Comparison of ENCODE assay signal across 8 cellular contexts in genomic region chr15:50424066-50424890, GRCh38. TPM values are rescaled to one million over a fixed set of nuclear protein-coding genes. Genes with fewer than 3 reads are reported as not detected.
A peak's percentile ranks its signal among the peaks of the same experiment; 100 is the strongest.
DNase-seq lines count a peak whose midpoint lies in the region; ATAC-seq, FAIRE-seq and TF ChIP-seq lines count a peak whose summit lies in the region.

Gene USP8 (plus strand): TSS chr15:50424405. CDS start chr15:50439074, 14,669 bp downstream.

- H3K36me3 Mint-ChIP-seq in CD14-positive monocyte, result peaks cover 11 to 14% of the 10 kb centered on the region in 2 donors

- ATAC-seq in GM19397 (IDR thresholded peaks at IDR 0.05; ENCODE audit: unreplicated experiment), result peak; percentile 99
- ATAC-seq in HG03571 (IDR thresholded peaks at IDR 0.05; ENCODE audit: unreplicated experiment), result peak; percentile 93
- peak; percentile 96 for ATAC-seq in HepG2

- H3K79me2 ChIP-seq in HepG2 (ENCODE audit: insufficient read depth, low read length), result peaks cover 48% of the 10 kb centered on the region

- peak within 1 kb of the TSS; percentile 98 to 99 (median 99) for H3K27ac Mint-ChIP-seq in CD14-positive monocyte

- H4K20me1 ChIP-seq in HepG2 (ENCODE audit: insufficient read depth, low read length), result peaks cover 11% of the 10 kb centered on the region; the same call in 1 of the 2 replicates

- peaks cover 0 to 3% (median 0%) of the 10 kb centered on the region in 3 donors for H3K27me3 Mint-ChIP-seq in CD14-positive monocyte (ENCODE audit: low read depth in 3 of 3)

- DNase-seq in CD14-positive monocyte (ENCODE audit: low spot score), result peak; percentile 94
- peak; percentile 100 for DNase-seq in NCI-H82 (lab: John Stamatoyannopoulos, UW)
- peak; percentile 95 to 96 for DNase-seq in activated CD4-positive, alpha-beta T cell treated with anti-CD3 and anti-CD28 coated beads, Interleukin-2, amount 50 U/mL, for 48 hours
- DNase-seq in dermis microvascular lymphatic vessel endothelial cell (ENCODE audit: low read depth in 2 of 2), result peak; percentile 85 to 95
- DNase-seq in HepG2 (ENCODE audit: low spot score), result peak; percentile 97
- peak; percentile 94 for DNase-seq in stimulated activated CD4-positive, alpha-beta T cell treated with anti-CD3 and anti-CD28 coated beads, Interleukin-4, amount 100 ng/mL, for 1 hour

- H3K4me2 ChIP-seq in HepG2 (ENCODE audit: low read depth, low read length), result peak within 1 kb of the TSS; percentile 76

- TF ChIP-seq RAD21 in HepG2 (CRISPR knock-in tag; IDR thresholded peaks at IDR 0.05), result no peak

- peak; percentile 80 for FAIRE-seq in HepG2 (lab: Jason Lieb, UNC)

- no peak for TF ChIP-seq EP300 in HepG2 (IDR thresholded peaks at IDR 0.05; ENCODE audit: low read depth in 2 of 2, low read length in 2 of 2)
- no peak; the same call in 1 of the 2 replicates for TF ChIP-seq EP300 in HepG2 (CRISPR knock-in tag; IDR thresholded peaks at IDR 0.05; ENCODE audit: borderline replicate concordance)

- no peaks in the 10 kb centered on the region; a peak in 1 of 5 replicates for H3K27me3 ChIP-seq in HepG2 (ENCODE audit: control insufficient read depth in 1 of 2, insufficient read depth in 2 of 2, low read length in 2 of 2)

- no peaks in the 10 kb centered on the region for H3K9me3 Mint-ChIP-seq in CD14-positive monocyte

- BruUV-seq in HepG2 (replicated peaks; lab: Mats Ljungman, UMichigan), result TSS peak; percentile 85

- peak within 1 kb of the TSS; percentile 68 to 86 (median 80) for H3K4me3 ChIP-seq in HepG2 (replicated peaks in 1 of 3; ENCODE audit: insufficient read depth in 1 of 3, low read depth in 2 of 3, low read length in 3 of 3)

- POLR2A ChIA-PET in HepG2 (lab: Yijun Ruan, JAX), result interaction anchor here (0.8 to 4.1 kb wide), 12 partner anchors 8 to 1254 kb away, joined by 3 to 62 read pairs (median 3); partner anchors contain the start of genes GABPB1 and GALK2

- no peak within 1 kb of the TSS for H2AFZ ChIP-seq in HepG2 (ENCODE audit: low read length)

- in situ Hi-C loops in HepG2 (cut with HindIII; ENCODE audit: extremely low pct_ligation_motif_present, low pct_unique_long_range_greater_than_20kb), result no loop called here

- WGBS in HepG2 (ENCODE audit: low lambda C conversion rate), result 2% methylated on average over 24 of the region's 55 CpGs

- CTCF ChIA-PET in HepG2 (lab: Yijun Ruan, JAX; ENCODE audit: low intra/inter-chr PET ratio, low total read pairs), result no interaction called here

- peaks cover 28% of the 10 kb centered on the region for H3K4me1 Mint-ChIP-seq in CD14-positive monocyte

- peaks cover 0 to 4% of the 10 kb centered on the region in 2 experiments; a peak in 2 of 5 replicates for H3K36me3 ChIP-seq in HepG2 (replicated peaks in 1 of 2; ENCODE audit: control insufficient read depth in 1 of 2, insufficient read depth in 2 of 2, low read length in 2 of 2)

- H3K27ac ChIP-seq in HepG2 (ENCODE audit: extremely low read length, insufficient read depth, low read length), result peak within 1 kb of the TSS; percentile 89

- TF ChIP-seq POLR2A in HepG2 (IDR thresholded peaks at IDR 0.05; ENCODE audit: insufficient read depth in 1 of 2, low read depth in 2 of 2, low read length in 2 of 2), result peak; percentile 94 to 98

- intact Hi-C loops in CD14-positive monocyte (cut with micrococcal nuclease) (loop anchor here (5.0 kb wide), 1 partner anchor 72 kb away; no protein-coding TSS in a partner anchor), HepG2 (cut with micrococcal nuclease; ENCODE audit: unreplicated experiment) (loop anchor here (1.0 to 5.0 kb wide), 3 partner anchors 65 to 483 kb away; partner anchors contain the start of genes AP4E1 and GABPB1)

- peak within 1 kb of the TSS; percentile 89 for H3K9ac ChIP-seq in HepG2 (ENCODE audit: insufficient read depth, low read depth, low read length)

- TF ChIP-seq CTCF in CD14-positive monocyte (IDR thresholded peaks at IDR 0.05), result no peak
- no peak for TF ChIP-seq CTCF in HepG2 (CRISPR knock-in tag; IDR thresholded peaks at IDR 0.05)

- H3K9me3 ChIP-seq in HepG2 (ENCODE audit: low read length), result no peaks in the 10 kb centered on the region

- peak within 1 kb of the TSS; percentile 92 to 97 for H3K4me3 Mint-ChIP-seq in CD14-positive monocyte

- H3K4me1 ChIP-seq in HepG2 (ENCODE audit: insufficient read depth, low read length), result peaks cover 50% of the 10 kb centered on the region

TF ChIP-seq in HepG2, 621 proteins besides CTCF, POLR2A, EP300 and RAD21 (continues in another document):
- TF ChIP-seq PCBP1 (IDR thresholded peaks at IDR 0.05; ENCODE audit: borderline replicate concordance, low read depth, low read length), result peak; percentile 50; the same call in 1 of the 2 replicates
- peak; percentile 9; the same call in 1 of the 2 replicates for TF ChIP-seq IRF9 (CRISPR knock-in tag; IDR thresholded peaks at IDR 0.05; ENCODE audit: borderline replicate concordance)
- no peak for TF ChIP-seq ZNF367 (CRISPR knock-in tag; IDR thresholded peaks at IDR 0.05; ENCODE audit: borderline replicate concordance)
- 0 out of 2 replicates have a peak, but pooled peaks have one; percentile 69 for TF ChIP-seq ZNF724P (CRISPR knock-in tag; IDR thresholded peaks at IDR 0.05; ENCODE audit: borderline replicate concordance)
- TF ChIP-seq, protein P1, sequence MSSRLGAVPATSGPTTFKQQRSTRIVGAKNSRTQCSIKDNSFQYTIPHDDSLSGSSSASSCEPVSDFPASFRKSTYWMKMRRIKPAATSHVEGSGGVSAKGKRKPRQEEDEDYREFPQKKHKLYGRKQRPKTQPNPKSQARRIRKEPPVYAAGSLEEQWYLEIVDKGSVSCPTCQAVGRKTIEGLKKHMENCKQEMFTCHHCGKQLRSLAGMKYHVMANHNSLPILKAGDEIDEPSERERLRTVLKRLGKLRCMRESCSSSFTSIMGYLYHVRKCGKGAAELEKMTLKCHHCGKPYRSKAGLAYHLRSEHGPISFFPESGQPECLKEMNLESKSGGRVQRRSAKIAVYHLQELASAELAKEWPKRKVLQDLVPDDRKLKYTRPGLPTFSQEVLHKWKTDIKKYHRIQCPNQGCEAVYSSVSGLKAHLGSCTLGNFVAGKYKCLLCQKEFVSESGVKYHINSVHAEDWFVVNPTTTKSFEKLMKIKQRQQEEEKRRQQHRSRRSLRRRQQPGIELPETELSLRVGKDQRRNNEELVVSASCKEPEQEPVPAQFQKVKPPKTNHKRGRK (CRISPR knock-in tag; IDR thresholded peaks at IDR 0.05), result no peak
- no peak; the same call in 1 of the 2 replicates for TF ChIP-seq STAT6 (CRISPR knock-in tag; IDR thresholded peaks at IDR 0.05; ENCODE audit: borderline replicate concordance)
- TF ChIP-seq ZNF20 (CRISPR knock-in tag; IDR thresholded peaks at IDR 0.05), result no peak
- peak; percentile 97 for TF ChIP-seq POGZ (CRISPR knock-in tag; IDR thresholded peaks at IDR 0.05)

RNA-seq across cellular contexts. Expression of gene USP8, which starts in this region (rescaled TPM):
- polyA plus RNA-seq in CD14-positive monocyte (10 to 100 TPM; 32.1 to 62.4 TPM), HepG2 (2011; rRNA removed) (26.3 and 36.4 TPM in 2 replicates)
- total RNA-seq in dermis microvascular lymphatic vessel endothelial cell (41.2 and 47.2 TPM in 2 replicates), HepG2 (2016; rRNA removed; fragmentation: Illumina TruSeq; extraction: Trizol) (50.7 and 81.7 TPM in 2 replicates)
- total RNA-seq in HepG2 (2016; cell fraction: cytosol; rRNA removed; fragmentation: Illumina TruSeq; extraction: Trizol; ENCODE audit: low read depth), result 11.2 and 14.5 TPM in 2 replicates
- 48.7 and 82.0 TPM in 2 replicates for total RNA-seq in HepG2 (2016; cell fraction: insoluble cytoplasmic fraction; rRNA removed; fragmentation: Illumina TruSeq; extraction: Trizol)
- total RNA-seq in HepG2 (2016; cell fraction: membrane; rRNA removed; fragmentation: Illumina TruSeq; extraction: Trizol), result 30.7 and 31.0 TPM in 2 replicates
- total RNA-seq in HepG2 (2016; cell fraction: nucleus; rRNA removed; fragmentation: Illumina TruSeq; extraction: Trizol), result 44.8 and 46.9 TPM in 2 replicates
- polyA plus RNA-seq in HepG2 (2011; cell fraction: cytosol; rRNA removed), result 15.1 and 21.9 TPM in 2 replicates
- polyA plus RNA-seq in HepG2 (2011; cell fraction: nucleus; rRNA removed), result 14.4 and 15.6 TPM in 2 replicates
- polyA plus RNA-seq in HepG2 (2012), result 26.8 and 30.6 TPM in 2 replicates
- 3.1 and 4.0 TPM in 2 replicates for polyA plus RNA-seq in HepG2 (2016; cell fraction: cytosol; fragmentation: Illumina TruSeq; extraction: Trizol; ENCODE audit: low read depth)
- polyA plus RNA-seq in HepG2 (2016; cell fraction: insoluble cytoplasmic fraction; fragmentation: Illumina TruSeq; extraction: Trizol; ENCODE audit: low read depth), result 52.2 and 54.4 TPM in 2 replicates
- polyA plus RNA-seq in HepG2 (2016; cell fraction: membrane; fragmentation: Illumina TruSeq; extraction: Trizol; ENCODE audit: low read depth), result 10.5 and 10.8 TPM in 2 replicates
- 36.0 and 40.8 TPM in 2 replicates for polyA plus RNA-seq in HepG2 (2016; cell fraction: nucleus; fragmentation: Illumina TruSeq; extraction: Trizol; ENCODE audit: insufficient read depth, low read depth)
- polyA minus RNA-seq in HepG2 (2011; rRNA and poly(A)+ RNA removed; ENCODE audit: low replicate concordance), result 68.4 and 120 TPM in 2 replicates
- polyA minus RNA-seq in HepG2 (2011; cell fraction: cytosol; rRNA and poly(A)+ RNA removed), result 30.4 and 31.0 TPM in 2 replicates
- 80.5 and 86.0 TPM in 2 replicates for polyA minus RNA-seq in HepG2 (2011; cell fraction: nucleus; rRNA and poly(A)+ RNA removed)

Comparison
In these comparisons a context has a peak if more than half of its experiments do, and no peak if none do; other contexts are left out.
1. Peak in every context shown above with its lines: DNase-seq, ATAC-seq, H3K4me3 ChIP-seq and H3K27ac ChIP-seq.